ENCODE assay signal across 8 cellular contexts in genomic region chr11:61826930-61827572, GRCh38. TPM values are rescaled to one million over a fixed set of nuclear protein-coding genes. Genes with fewer than 3 reads are reported as not detected.
A peak's percentile ranks its signal among the peaks of the same experiment; 100 is the strongest.
DNase-seq lines count a peak whose midpoint lies in the region; ATAC-seq and TF ChIP-seq lines count a peak whose summit lies in the region.

No MANE protein-coding gene starts in this region.

- H3K4me3 ChIP-seq in WERI-Rb-1 (ENCODE audit: low read depth, low read length) (peak overlapping the region; percentile 70), heart right ventricle (peak overlapping the region; percentile 44 to 86 (median 73)), retinal pigment epithelial cell (ENCODE audit: low read length) (peak overlapping the region; percentile 93)

- peaks cover 38% of the 10 kb centered on the region for H3K4me1 Mint-ChIP-seq in T-helper 2 cell treated with Interferon-gamma antibody and Interleukin-4, amounts not matched to agents 5 μg/mL and 100 μg/mL, for 36 hours (ENCODE audit: low read depth)

- H3K36me3 Mint-ChIP-seq in T-helper 2 cell treated with Interferon-gamma antibody and Interleukin-4, amounts not matched to agents 5 μg/mL and 100 μg/mL, for 36 hours (ENCODE audit: low read depth): peaks cover 24% of the 10 kb centered on the region

- H3K4me3 Mint-ChIP-seq in T-helper 2 cell treated with Interferon-gamma antibody and Interleukin-4, amounts not matched to agents 5 μg/mL and 100 μg/mL, for 36 hours: peak overlapping the region; percentile 91

- no peaks in the 10 kb centered on the region for H3K9me3 ChIP-seq in WERI-Rb-1 (ENCODE audit: severe bottlenecking)
- H3K9me3 ChIP-seq in heart right ventricle: no peaks in the 10 kb centered on the region

- TF ChIP-seq CTCF in WERI-Rb-1 (IDR thresholded peaks at IDR 0.05; ENCODE audit: low read depth, low read length) (no peak), heart right ventricle (IDR thresholded peaks at IDR 0.05) (no peak), retinal pigment epithelial cell (conservative IDR thresholded peaks at IDR 0.05; ENCODE audit: low read depth, low read length) (no peak)

- no peaks in the 10 kb centered on the region for H3K27me3 ChIP-seq in WERI-Rb-1 (ENCODE audit: insufficient read depth, low read depth, severe bottlenecking)
- H3K27me3 ChIP-seq in heart right ventricle: peaks cover 0 to 11% (median 0%) of the 10 kb centered on the region in 7 donors

- H3K9me3 Mint-ChIP-seq in T-helper 2 cell treated with Interferon-gamma antibody and Interleukin-4, amounts not matched to agents 5 μg/mL and 100 μg/mL, for 36 hours: no peaks in the 10 kb centered on the region

- peak overlapping the region; percentile 96 for H3K27ac Mint-ChIP-seq in T-helper 2 cell treated with Interferon-gamma antibody and Interleukin-4, amounts not matched to agents 5 μg/mL and 100 μg/mL, for 36 hours

- ATAC-seq in HG03354 (IDR thresholded peaks at IDR 0.05; ENCODE audit: poor library complexity, severe bottlenecking, unreplicated experiment): peak; percentile 21
- peak in 5 of 8 donors; percentile 1 to 8 (median 4) for ATAC-seq in heart right ventricle

- DNase-seq in T-helper 2 cell treated with Interferon-gamma antibody and Interleukin-4, amounts not matched to agents 5 μg/mL and 100 μg/mL, for 36 hours (ENCODE audit: low spot score): no peak
- DNase-seq in T-helper 2 cell: no peak
- DNase-seq in WERI-Rb-1: peak; percentile 52
- DNase-seq in heart right ventricle: no peak
- DNase-seq in retinal pigment epithelial cell (ENCODE audit: low read depth): no peak
- no peak for DNase-seq in AG08396 (ENCODE audit: low spot score)
- DNase-seq in NCI-H226: no peak

- H3K36me3 ChIP-seq in WERI-Rb-1: peaks cover 28% of the 10 kb centered on the region
- H3K36me3 ChIP-seq in heart right ventricle: peaks cover 0 to 4% (median 0%) of the 10 kb centered on the region in 9 donors

- peaks cover 9 to 53% (median 36%) of the 10 kb centered on the region in 9 donors for H3K4me1 ChIP-seq in heart right ventricle

- H3K27ac ChIP-seq in WERI-Rb-1: peak overlapping the region; percentile 96
- H3K27ac ChIP-seq in heart right ventricle: peak overlapping the region; percentile 40 to 95 (median 86)

- no peaks in the 10 kb centered on the region for H3K27me3 Mint-ChIP-seq in T-helper 2 cell treated with Interferon-gamma antibody and Interleukin-4, amounts not matched to agents 5 μg/mL and 100 μg/mL, for 36 hours (ENCODE audit: low read depth)

- intact Hi-C loops in heart right ventricle (cut with DNase I): loop anchor here in 2 of 10 donors (2.0 to 5.0 kb wide), 2 partner anchors 35 to 64 kb away; partner anchors contain the start of gene FADS3 (in 1 of the 2)

- 21% methylated on average over 23 of the region's 23 CpGs for WGBS in heart right ventricle, 2 donors

RNA-seq across cellular contexts. Expression of gene FADS2, which starts 1.0 kb away (rescaled TPM):
- 10 to 100 TPM; 15.1 to 37.0 (median 23.5) TPM for total RNA-seq in heart right ventricle
- polyA plus RNA-seq in heart right ventricle: 10 to 100 TPM; 12.2 to 31.6 TPM

RNA-seq across cellular contexts. Expression of gene FADS1, which starts 10.2 kb away (rescaled TPM):
- total RNA-seq in heart right ventricle: 10 to 100 TPM; 16.4 to 37.4 (median 25.4) TPM
- 10 to 100 TPM; 13.8 to 35.2 TPM for polyA plus RNA-seq in heart right ventricle

RNA-seq across cellular contexts. Expression of gene FEN1, which starts 34.3 kb away (rescaled TPM):
- 1 to 10 TPM; 3.7 to 8.6 (median 6.2) TPM for total RNA-seq in heart right ventricle
- polyA plus RNA-seq in heart right ventricle: 1 to 10 TPM; 2.1 to 8.8 TPM

RNA-seq across cellular contexts. Expression of gene TMEM258, which starts 34.7 kb away (rescaled TPM):
- 100 to 1,000 TPM in 9 of 10 donors, 10 to 100 TPM in 1; 98.9 to 142 (median 109) TPM for total RNA-seq in heart right ventricle
- 100 to 1,000 TPM in 1 of 2 donors, 10 to 100 TPM in 1; 80.7 to 273 TPM for polyA plus RNA-seq in heart right ventricle
